1 cellular context compared by ENCODE assay signal in genomic region chr5:936149-937144, GRCh38.
TF ChIP-seq lines count a peak whose summit lies in the region.

No MANE protein-coding gene starts in this region.

TF ChIP-seq in K562, 482 proteins besides CTCF, POLR2A, EP300 and RAD21:
- no peak for TF ChIP-seq NR4A1 (CRISPR knock-in tag; IDR thresholded peaks at IDR 0.05)
- no peak for TF ChIP-seq NR4A1 (tag; IDR thresholded peaks at IDR 0.05)
- no peak for TF ChIP-seq HMBOX1 (IDR thresholded peaks at IDR 0.05)
- no peak for TF ChIP-seq NFATC3 (IDR thresholded peaks at IDR 0.05)
- TF ChIP-seq CREB1 (IDR thresholded peaks at IDR 0.05) = no peak
- TF ChIP-seq CREB1 (CRISPR knock-in tag; IDR thresholded peaks at IDR 0.05) = 0 out of 2 replicates have a peak, but pooled peaks have one; percentile 29
TF ChIP-seq in K562: peak in this region for 1.
